In the genomic region with DNA sequence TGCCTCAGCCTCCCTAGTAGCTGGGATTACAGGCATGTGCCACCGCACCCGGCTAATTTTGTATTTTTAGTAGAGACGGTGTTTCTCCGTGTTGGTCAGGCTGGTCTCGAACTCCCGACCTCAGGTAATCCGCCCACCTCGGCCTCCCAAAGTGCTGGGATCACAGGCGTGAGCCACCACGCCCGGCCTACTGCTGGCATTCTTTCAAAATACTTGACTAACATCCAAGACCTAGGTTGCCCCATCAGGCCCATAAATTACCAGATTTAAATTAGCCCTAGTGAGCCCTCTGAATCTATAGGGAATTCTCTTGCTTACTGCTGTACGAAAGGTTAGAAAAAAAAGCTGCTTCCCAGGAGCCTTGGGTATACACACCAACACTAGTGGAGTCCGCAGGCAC, we compare ENCODE assay signal across 3 cellular contexts.
DNase-seq lines count a peak whose midpoint lies in the region.
"Not testable (repeated sequence)": the region's sequence is repeated elsewhere in the genome, so short reads cannot be mapped to it uniquely, and the experiment has no call there.

No MANE protein-coding gene starts in this region.

- DNase-seq in Daoy (ENCODE audit: low read depth) (peak; percentile 30), HAP-1 (ENCODE audit: low spot score in 2 of 2) (peak; percentile 59 to 70), NCI-H69 (lab: John Stamatoyannopoulos, UW) (peak; percentile 18)

- H3K27me3 ChIP-seq in HAP-1 (ENCODE audit: low read depth), result not testable (repeated sequence)

- H3K4me3 ChIP-seq in HAP-1, result not testable (repeated sequence)

- not testable (repeated sequence) for H3K9me3 ChIP-seq in HAP-1

- in situ Hi-C loops in HAP-1 (cut with MboI; ENCODE audit: low sequenced_read_pairs), result not testable (repeated sequence)

- not testable (repeated sequence) for H3K36me3 ChIP-seq in HAP-1 (replicated peaks)

- H3K4me1 ChIP-seq in HAP-1, result not testable (repeated sequence)
